Comparison of ENCODE assay signal across 8 cellular contexts in the genomic region with DNA sequence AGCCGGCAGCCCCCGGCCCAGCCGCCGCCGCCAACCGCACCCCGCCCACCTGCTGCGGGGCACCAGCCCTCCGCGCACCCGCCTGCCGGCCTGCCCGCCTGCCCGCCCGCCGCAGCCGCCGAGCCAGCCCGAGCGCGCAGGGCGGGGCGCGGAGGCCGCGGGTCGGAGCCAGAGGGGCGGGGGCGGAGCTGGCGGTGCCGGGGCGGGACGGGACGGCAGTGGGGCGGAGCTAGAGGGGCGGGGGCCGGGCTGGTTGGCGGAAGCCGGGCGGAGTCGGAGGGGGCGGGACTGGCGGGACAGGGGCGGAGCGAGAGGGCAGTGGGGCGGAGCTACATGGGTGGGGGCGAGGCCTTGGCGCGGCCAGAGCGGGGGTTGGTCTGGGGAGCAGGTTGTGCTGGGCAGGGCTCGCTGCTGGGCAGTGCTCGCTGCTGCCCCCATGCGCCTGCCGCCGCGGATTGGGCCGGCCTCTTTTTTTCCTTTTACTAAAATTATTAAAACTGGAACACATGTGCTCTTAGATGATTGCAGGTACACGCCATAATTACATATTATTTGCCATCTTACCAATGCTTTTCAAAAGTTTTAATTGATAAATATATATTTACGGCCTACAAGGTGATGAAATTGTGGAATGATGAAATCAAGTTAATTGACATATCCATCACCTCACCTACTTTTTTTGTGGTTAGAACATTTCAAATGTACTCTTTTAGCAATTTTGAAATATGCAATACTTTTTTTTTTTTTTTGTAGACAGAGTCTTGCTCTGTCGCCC. TPM values are rescaled to one million over a fixed set of nuclear protein-coding genes. Genes with fewer than 3 reads are reported as not detected.
DNase-seq lines count a peak whose midpoint lies in the region; ATAC-seq, FAIRE-seq and TF ChIP-seq lines count a peak whose summit lies in the region.

Gene SH3GLB2 (minus strand): TSS at position 140 of the 775 bp plus-strand sequence. CDS start 177 bp downstream, outside the sequence.

- H3K56ac ChIP-seq in H1 (replicated peaks; ENCODE audit: insufficient read length, low read depth, low read length), result no peak within 1 kb of the TSS

- FAIRE-seq in H1 (lab: Jason Lieb, UNC), result no peak

- peak within 1 kb of the TSS; percentile 42 for H4K91ac ChIP-seq in H1 (replicated peaks; ENCODE audit: insufficient read length, low read length)

- 12% methylated on average over 11 of the region's 60 CpGs; no CpG with 5 or more reads in 1 of the 2 experiments for WGBS in H1 (ENCODE audit: extremely low coverage in 1 of 2, insufficient coverage in 1 of 2, insufficient read length in 1 of 2, insufficient replicate concordance in 2 of 2, low coverage in 1 of 2, low lambda C conversion rate in 2 of 2, missing lambda C conversion rate in 1 of 2), 2 experiments

- peaks cover 0 to 18% (median 11%) of the 10 kb centered on the region in 4 experiments; a peak in 6 of 7 replicates for H3K4me1 ChIP-seq in H1 (replicated peaks in 1 of 4; ENCODE audit: control insufficient read depth in 3 of 4, insufficient read depth in 4 of 4, low read length in 3 of 4)

- no peaks in the 10 kb centered on the region for H3K27me3 ChIP-seq in H1 (replicated peaks in 1 of 4; ENCODE audit: control insufficient read depth in 3 of 4, extremely low read depth in 1 of 4, insufficient read depth in 3 of 4, low read length in 3 of 4)

- peak within 1 kb of the TSS; percentile 72 for H3K4ac ChIP-seq in H1 (replicated peaks; ENCODE audit: insufficient read length, low read depth, low read length)

- peak; percentile 29 to 45; a peak in 3 of 4 replicates for TF ChIP-seq RAD21 in H1 (IDR thresholded peaks at IDR 0.05 in 1 of 2, conservative IDR thresholded peaks at IDR 0.05 in 1 of 2; ENCODE audit: low read depth in 2 of 2, low read length in 2 of 2)

- no peak within 1 kb of the TSS for H2BK15ac ChIP-seq in H1 (ENCODE audit: low read length)

- CTCF ChIA-PET in H1 (lab: Charles Lee; ENCODE audit: partially characterized antibody), result interaction anchor here (0.6 to 2.5 kb wide), 22 partner anchors 9 to 257 kb away, joined by 3 to 10 read pairs (median 4); partner anchors contain the start of gene DOLPP1

- H2AFZ ChIP-seq in H1 (ENCODE audit: low read length), result no peak within 1 kb of the TSS

- ATAC-seq in GM19463 (IDR thresholded peaks at IDR 0.05; ENCODE audit: unreplicated experiment), result peak; percentile 76

- 0 out of 2 replicates have a peak within 1 kb of the TSS, but pooled peaks have one; percentile 40 for H3K27ac ChIP-seq in H1 (ENCODE audit: low read depth, low read length)

- peaks cover 7% of the 10 kb centered on the region for H3K23me2 ChIP-seq in H1 (ENCODE audit: low read depth, low read length)

- H4K5ac ChIP-seq in H1 (ENCODE audit: insufficient read length, low read depth, low read length), result peak within 1 kb of the TSS; percentile 7

- peak within 1 kb of the TSS; percentile 95 for H4K8ac ChIP-seq in H1 (ENCODE audit: extremely low read depth, insufficient read depth, low read length)

- no peak within 1 kb of the TSS for H2BK20ac ChIP-seq in H1 (ENCODE audit: low read length)

- no peak for TF ChIP-seq EP300 in H1 (IDR thresholded peaks at IDR 0.05; ENCODE audit: borderline replicate concordance in 1 of 2, low read depth in 2 of 2, low read length in 2 of 2)

- H3K9ac ChIP-seq in H1 (replicated peaks in 1 of 4; ENCODE audit: extremely low read depth in 1 of 4, low read depth in 3 of 4, low read length in 3 of 4), result peak within 1 kb of the TSS; percentile 39 to 62 (median 60); a peak in 6 of 7 replicates

- H3K18ac ChIP-seq in H1 (ENCODE audit: extremely low read depth, low read length), result no peak within 1 kb of the TSS

- H2BK5ac ChIP-seq in H1 (ENCODE audit: low read depth, low read length), result peak within 1 kb of the TSS; percentile 60; the same call in 1 of the 2 replicates

- H3K36me3 ChIP-seq in H1 (ENCODE audit: control insufficient read depth in 2 of 4, insufficient read depth in 4 of 4, low read length in 3 of 4), result no peaks in the 10 kb centered on the region

- no peak for TF ChIP-seq POLR2A in H1 (IDR thresholded peaks at IDR 0.05; ENCODE audit: control extremely low read depth in 1 of 2, low read depth in 2 of 2, low read length in 2 of 2)

- H3K79me1 ChIP-seq in H1 (ENCODE audit: low read depth, low read length), result peaks cover 7% of the 10 kb centered on the region; the same call in 1 of the 2 replicates

- H3K4me2 ChIP-seq in H1 (ENCODE audit: insufficient read depth in 1 of 2, low read depth in 2 of 2, low read length in 2 of 2), result peak within 1 kb of the TSS; percentile 65 to 79

- no peak within 1 kb of the TSS for H3K14ac ChIP-seq in H1 (ENCODE audit: insufficient read length)

- peak; percentile 64 to 86 (median 70) for TF ChIP-seq CTCF in H1 (IDR thresholded peaks at IDR 0.05; ENCODE audit: control extremely low read depth in 1 of 3, insufficient read depth in 1 of 3, low read depth in 1 of 3, low read length in 3 of 3)

- POLR2A ChIA-PET in H1 (lab: Charles Lee; ENCODE audit: partially characterized antibody), result interaction anchor here (0.6 to 2.4 kb wide), 5 partner anchors 20 to 83 kb away, joined by 3 to 6 read pairs (median 3); partner anchors contain the start of genes DOLPP1 and PTPA

- peak within 1 kb of the TSS; percentile 61 to 75 (median 65) for H3K4me3 ChIP-seq in H1 (ENCODE audit: extremely low read depth in 1 of 4, insufficient read depth in 2 of 4, low read depth in 3 of 4, low read length in 4 of 4)

- peak within 1 kb of the TSS; percentile 39; the same call in 1 of the 2 replicates for H2BK12ac ChIP-seq in H1 (ENCODE audit: low read depth, low read length)

- H3K23ac ChIP-seq in H1 (ENCODE audit: insufficient read length), result no peak within 1 kb of the TSS

- peak; percentile 89 for DNase-seq in CMK (ENCODE audit: low read depth)
- DNase-seq in HS-5 (ENCODE audit: low read depth), result peak; percentile 60
- DNase-seq in NK-92 treated with Interleukin-12 subunit alpha and Interleukin-12 subunit beta, amount 100 ng/mL, for 24 hours (lab: John Stamatoyannopoulos, UW), result peak; percentile 93
- DNase-seq in activated CD8-positive, alpha-beta memory T cell treated with anti-CD3 and anti-CD28 coated beads for 48 hours (ENCODE audit: low read depth in 2 of 3, low spot score in 2 of 3), result peak; percentile 90 to 98 (median 98)
- DNase-seq in H1 (ENCODE audit: low read depth in 1 of 2, low spot score in 2 of 2), result peak; percentile 89 to 99
- DNase-seq in mesenteric fat pad (ENCODE audit: low spot score), result peak; percentile 100
- DNase-seq in stimulated activated CD8-positive, alpha-beta memory T cell treated with anti-CD3 and anti-CD28 coated beads, Interleukin-15, amount 100 ng/mL, for 1 hour (ENCODE audit: low read depth), result peak; percentile 94

- H3K79me2 ChIP-seq in H1 (ENCODE audit: control insufficient read depth in 1 of 2, insufficient read depth in 2 of 2, low read length in 2 of 2), result peaks cover 2 to 25% of the 10 kb centered on the region in 2 experiments; a peak in 3 of 4 replicates

- H2AK5ac ChIP-seq in H1 (ENCODE audit: low read depth, low read length), result 0 out of 2 replicates have a peak within 1 kb of the TSS, but pooled peaks have one; percentile 24

- no peaks in the 10 kb centered on the region for H3K9me3 ChIP-seq in H1 (ENCODE audit: insufficient read depth in 2 of 2, low read depth in 1 of 2, low read length in 1 of 2)

- no peak within 1 kb of the TSS for H2BK120ac ChIP-seq in H1 (replicated peaks; ENCODE audit: low read depth, low read length)

- peaks cover 5 to 11% of the 10 kb centered on the region in 2 experiments for H4K20me1 ChIP-seq in H1 (replicated peaks in 1 of 2; ENCODE audit: control insufficient read depth in 1 of 2, insufficient read depth in 2 of 2, low read length in 2 of 2)

TF ChIP-seq in H1, 55 proteins besides CTCF, POLR2A, EP300 and RAD21:
- TF ChIP-seq RXRA (IDR thresholded peaks at IDR 0.05; ENCODE audit: insufficient read depth, low read depth, low read length) (no peak), E2F6 (IDR thresholded peaks at IDR 0.05) (no peak), YY1 (IDR thresholded peaks at IDR 0.05; ENCODE audit: low read depth, low read length) (no peak), TAF1 (IDR thresholded peaks at IDR 0.05; ENCODE audit: low read depth, low read length) (0 out of 2 replicates have a peak, but pooled peaks have one; percentile 24), KDM1A (IDR thresholded peaks at IDR 0.05; ENCODE audit: borderline replicate concordance, low read length) (no peak), HDAC2 (IDR thresholded peaks at IDR 0.05; ENCODE audit: borderline replicate concordance in 1 of 2, low read depth in 2 of 2, low read length in 2 of 2) (no peak), HDAC6 (IDR thresholded peaks at IDR 0.05; ENCODE audit: low read depth, low read length) (no peak), SP1 (IDR thresholded peaks at IDR 0.05; ENCODE audit: low read depth, low read length) (0 out of 2 replicates have a peak, but pooled peaks have one; percentile 45)

RNA-seq across cellular contexts. Expression of gene SH3GLB2, which starts in this region (rescaled TPM):
- 52.7 and 54.9 TPM in 2 replicates for total RNA-seq in H1 (2021; fragmentation: NEBNext Ultra II Directional; extraction: Animal tissue kit (Norgen Biotek cat#: 25700))
- 79.9 and 95.9 TPM in 2 replicates for polyA plus RNA-seq in H1 (2011; rRNA removed)
- polyA plus RNA-seq in H1 (2011; cell fraction: cytosol; rRNA removed), result 70.3 TPM
- polyA plus RNA-seq in H1 (2011; cell fraction: nucleus; rRNA removed), result 212 TPM
- polyA plus RNA-seq in H1 (2012, experiment 1 of 2), result 30.6 to 57.9 TPM (median 53.7 TPM) in 4 replicates
- 34.8 TPM for polyA plus RNA-seq in H1 (2012, experiment 2 of 2)
- polyA plus RNA-seq in H1 (2013, experiment 1 of 2), result 32.9 TPM
- polyA plus RNA-seq in H1 (2013, experiment 2 of 2), result 31.8 TPM
- polyA minus RNA-seq in H1 (2011; rRNA and poly(A)+ RNA removed), result 25.4 and 33.3 TPM in 2 replicates
- polyA minus RNA-seq in H1 (2011; cell fraction: cytosol; rRNA and poly(A)+ RNA removed), result 31.9 TPM
- 44.1 TPM for polyA minus RNA-seq in H1 (2011; cell fraction: nucleus; rRNA and poly(A)+ RNA removed)
- 43.2 TPM for total RNA-seq in mesenteric fat pad

Comparison
In these comparisons a context has a peak if more than half of its experiments do, and no peak if none do; other contexts are left out.
1. Peak in every context shown above with its lines: DNase-seq, ATAC-seq, H3K4me3 ChIP-seq and H3K27ac ChIP-seq.